Comparison of ENCODE assay signal across 1 cellular context in the genomic region with DNA sequence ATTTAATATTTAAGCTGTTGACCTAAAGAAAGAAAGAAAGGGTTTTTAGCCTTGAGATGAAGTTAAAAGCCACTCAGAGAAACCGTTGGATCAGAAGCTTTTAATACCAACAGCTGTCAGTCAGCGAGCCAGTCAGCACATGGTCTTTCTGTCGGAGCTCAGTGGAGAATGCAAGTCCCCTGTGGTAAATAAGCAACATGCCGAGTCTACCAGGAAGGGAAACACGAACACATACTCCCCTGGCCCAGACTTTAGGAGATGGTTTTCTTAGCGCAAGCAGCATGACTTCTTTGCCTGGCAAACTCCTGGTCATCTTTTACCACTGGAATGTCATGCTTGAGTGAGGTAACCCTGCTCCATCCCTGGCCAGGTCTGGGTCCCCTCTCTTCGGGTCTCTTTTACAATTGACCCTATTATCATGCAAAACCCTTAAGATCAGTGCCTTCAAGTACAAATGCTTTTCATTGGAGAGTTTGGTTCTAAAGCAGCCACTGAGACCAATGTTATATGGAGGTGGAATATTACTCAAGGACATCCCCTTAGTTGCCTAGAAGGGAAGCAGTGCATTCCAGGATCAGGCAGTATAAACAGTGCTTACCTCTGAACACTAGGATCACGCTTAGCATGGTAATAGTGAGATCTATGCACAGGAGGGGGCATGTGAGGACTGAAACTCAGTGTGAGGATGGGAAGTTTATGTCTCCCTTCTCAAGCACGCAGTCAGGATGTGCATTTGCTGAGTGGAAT.
TF ChIP-seq lines count a peak whose summit lies in the region.

No MANE protein-coding gene starts in this region.

TF ChIP-seq in IMR-90, 13 proteins besides CTCF, POLR2A, EP300 and RAD21 (continued from another document):
- TF ChIP-seq CEBPB (IDR thresholded peaks at IDR 0.05; ENCODE audit: low read depth, low read length) (no peak), MAZ (IDR thresholded peaks at IDR 0.05; ENCODE audit: borderline replicate concordance, low read depth, low read length) (no peak), MAFK (IDR thresholded peaks at IDR 0.05; ENCODE audit: low read depth, low read length) (no peak), FOS (IDR thresholded peaks at IDR 0.05; ENCODE audit: low read depth, low read length) (no peak)
